ENCODE assay signal across 1 cellular context in the genomic region with DNA sequence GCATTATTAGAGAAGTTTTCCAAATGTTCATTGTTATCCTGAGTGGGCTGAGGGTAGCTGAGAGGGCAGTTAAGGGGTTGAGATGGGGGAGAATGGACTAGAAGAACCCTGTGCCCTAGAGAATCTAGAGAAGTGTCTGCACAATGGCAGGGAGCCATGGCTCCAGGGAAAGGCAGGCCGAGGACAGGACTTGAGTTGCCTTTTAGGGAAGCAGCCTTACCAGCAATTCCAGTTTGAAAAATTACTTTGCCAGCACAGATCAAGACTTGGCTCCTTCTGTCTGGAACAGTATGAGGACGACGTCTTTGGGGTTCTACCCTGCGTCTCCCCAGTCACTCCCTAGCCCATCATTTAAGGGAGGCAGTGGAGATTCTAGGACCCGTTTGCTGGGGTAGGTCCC.
TF ChIP-seq lines count a peak whose summit lies in the region.

No MANE protein-coding gene starts in this region.

TF ChIP-seq in IMR-90, 13 proteins besides CTCF, POLR2A, EP300 and RAD21:
- TF ChIP-seq RCOR1 (IDR thresholded peaks at IDR 0.05; ENCODE audit: insufficient replicate concordance, low read length) (no peak), FOS (IDR thresholded peaks at IDR 0.05; ENCODE audit: low read depth, low read length) (no peak), CEBPB (IDR thresholded peaks at IDR 0.05; ENCODE audit: low read depth, low read length) (no peak), MAFK (IDR thresholded peaks at IDR 0.05; ENCODE audit: low read depth, low read length) (no peak), MAZ (IDR thresholded peaks at IDR 0.05; ENCODE audit: borderline replicate concordance, low read depth, low read length) (no peak), MXI1 (IDR thresholded peaks at IDR 0.05; ENCODE audit: borderline replicate concordance, low read depth, low read length) (no peak), BHLHE40 (IDR thresholded peaks at IDR 0.05; ENCODE audit: low read depth, low read length) (no peak), SMC3 (IDR thresholded peaks at IDR 0.05; ENCODE audit: low read depth, low read length) (no peak), CHD1 (IDR thresholded peaks at IDR 0.05; ENCODE audit: low read depth, low read length) (no peak), RFX5 (IDR thresholded peaks at IDR 0.05; ENCODE audit: low read depth, low read length) (no peak)
- TF ChIP-seq, protein P1, sequence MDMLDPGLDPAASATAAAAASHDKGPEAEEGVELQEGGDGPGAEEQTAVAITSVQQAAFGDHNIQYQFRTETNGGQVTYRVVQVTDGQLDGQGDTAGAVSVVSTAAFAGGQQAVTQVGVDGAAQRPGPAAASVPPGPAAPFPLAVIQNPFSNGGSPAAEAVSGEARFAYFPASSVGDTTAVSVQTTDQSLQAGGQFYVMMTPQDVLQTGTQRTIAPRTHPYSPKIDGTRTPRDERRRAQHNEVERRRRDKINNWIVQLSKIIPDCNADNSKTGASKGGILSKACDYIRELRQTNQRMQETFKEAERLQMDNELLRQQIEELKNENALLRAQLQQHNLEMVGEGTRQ (IDR thresholded peaks at IDR 0.05; ENCODE audit: low read depth, low read length): no peak
